27 cellular contexts compared by ENCODE assay signal in the genomic region with DNA sequence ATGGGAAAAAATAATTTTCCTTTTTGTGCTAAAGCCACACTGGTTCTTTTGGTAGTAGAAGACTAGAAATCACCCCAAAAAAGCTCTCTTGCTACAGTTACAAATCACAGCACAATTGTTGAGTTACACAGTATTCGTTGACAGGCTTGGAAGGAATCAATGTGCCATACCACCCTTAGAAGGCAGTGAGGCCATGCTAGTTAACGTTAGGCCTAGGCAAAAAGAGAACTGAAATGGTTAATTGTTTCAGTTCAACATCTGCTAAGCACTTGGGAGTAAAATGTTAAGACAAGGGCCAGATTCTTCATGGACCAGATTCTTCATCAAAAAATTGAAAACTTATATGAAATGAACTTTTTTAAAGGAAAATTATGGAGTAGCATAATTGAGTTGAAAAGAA.
"Had no signal": no experiment of that assay in that cellular context is flagged by ENCODE, and none has a peak within 500 bp of the region (broad histone marks: within the 10 kb centered on the region; RNA-seq: fewer than 3 reads in every experiment).

No MANE protein-coding gene starts in this region.

- H3K4me1 Mint-ChIP-seq: naive B cell; stimulated activated naive B cell treated with anti-CD40 and anti-IgM and Interleukin-4, amounts not matched to agents 10 μg/mL and 1 μg/mL and 100 μg/mL, for 72 hours had no signal

- H3K4me3 ChIP-seq: colonic mucosa, esophagus squamous epithelium, mucosa of descending colon, right lobe of liver, thoracic aorta, vagina had no signal

- H3K27ac ChIP-seq: colonic mucosa, esophagus squamous epithelium, neutrophil, parathyroid adenoma, right lobe of liver, thoracic aorta, vagina had no signal

- DNase-seq: colonic mucosa; effector memory CD4-positive, alpha-beta T cell; erythroblast; esophagus squamous epithelium; foreskin melanocyte; hypothalamus; mesenchymal stem cell; mucosa of descending colon; naive B cell; right lobe of liver; small intestine; stimulated activated CD4-positive, alpha-beta T cell treated with anti-CD3 and anti-CD28 coated beads, Interleukin-15, amount 100 ng/mL, for 24 hours; stimulated activated CD4-positive, alpha-beta T cell treated with anti-CD3 and anti-CD28 coated beads, Interleukin-2, amount 100 ng/mL, for 48 hours; stimulated activated naive B cell treated with anti-CD40 and anti-IgM and Interleukin-4, amounts not matched to agents 10 μg/mL and 1 μg/mL and 100 μg/mL, for 72 hours; trophoblast cell had no signal

- H3K9me3 ChIP-seq: colonic mucosa, esophagus squamous epithelium, mucosa of descending colon, neutrophil, right lobe of liver, thoracic aorta, vagina had no signal

- H3K27me3 ChIP-seq: colonic mucosa, neutrophil, right lobe of liver, vagina had no signal

- H3K36me3 ChIP-seq: colonic mucosa, esophagus squamous epithelium, neutrophil, right lobe of liver, thoracic aorta, vagina had no signal

- H3K27ac Mint-ChIP-seq: dendritic cell treated with granulocyte-macrophage colony-stimulating factor and Interleukin-4, amounts not matched to agents 40 ng/mL and 50 ng/mL, for 4 days; mesothelial cell of epicardium; naive B cell; natural killer cell treated with Interleukin-12 subunit alpha and Interleukin-12 subunit beta and Interleukin-15 and Interleukin-18, amount 100 ng/mL, for 72 hours; progenitor cell of endocrine pancreas; stimulated activated naive B cell treated with anti-CD40 and anti-IgM and Interleukin-4, amounts not matched to agents 10 μg/mL and 1 μg/mL and 100 μg/mL, for 72 hours; stimulated activated naive CD8-positive, alpha-beta T cell treated with anti-CD3 and anti-CD28 coated beads, Interleukin-15, Interleukin-2, amounts not matched to agents 100 ng/mL and 50 ng/mL, for 24 hours had no signal

- H3K9ac ChIP-seq: parathyroid adenoma had no signal

- H3K79me2 ChIP-seq: parathyroid adenoma had no signal

- H3K4me3 Mint-ChIP-seq: dendritic cell treated with granulocyte-macrophage colony-stimulating factor and Interleukin-4, amounts not matched to agents 40 ng/mL and 50 ng/mL, for 4 days; mesothelial cell of epicardium; naive B cell; natural killer cell treated with Interleukin-12 subunit alpha and Interleukin-12 subunit beta and Interleukin-15 and Interleukin-18, amount 100 ng/mL, for 72 hours; neural crest cell; stimulated activated naive B cell treated with anti-CD40 and anti-IgM and Interleukin-4, amounts not matched to agents 10 μg/mL and 1 μg/mL and 100 μg/mL, for 72 hours; stimulated activated naive CD8-positive, alpha-beta T cell treated with anti-CD3 and anti-CD28 coated beads, Interleukin-15, Interleukin-2, amounts not matched to agents 100 ng/mL and 50 ng/mL, for 24 hours had no signal

- FAIRE-seq: keratinocyte, small intestine had no signal

- H3K4me1 ChIP-seq: colonic mucosa, parathyroid adenoma, right lobe of liver, vagina had no signal

- H3K27me3 Mint-ChIP-seq: dendritic cell treated with granulocyte-macrophage colony-stimulating factor and Interleukin-4, amounts not matched to agents 40 ng/mL and 50 ng/mL, for 4 days; progenitor cell of endocrine pancreas had no signal

- H3K36me3 Mint-ChIP-seq: mesothelial cell of epicardium; naive B cell; stimulated activated naive B cell treated with anti-CD40 and anti-IgM and Interleukin-4, amounts not matched to agents 10 μg/mL and 1 μg/mL and 100 μg/mL, for 72 hours had no signal

- H3K9me3 Mint-ChIP-seq: dendritic cell treated with granulocyte-macrophage colony-stimulating factor and Interleukin-4, amounts not matched to agents 40 ng/mL and 50 ng/mL, for 4 days; mesothelial cell of epicardium; naive B cell; natural killer cell treated with Interleukin-12 subunit alpha and Interleukin-12 subunit beta and Interleukin-15 and Interleukin-18, amount 100 ng/mL, for 72 hours; stimulated activated naive B cell treated with anti-CD40 and anti-IgM and Interleukin-4, amounts not matched to agents 10 μg/mL and 1 μg/mL and 100 μg/mL, for 72 hours; stimulated activated naive CD8-positive, alpha-beta T cell treated with anti-CD3 and anti-CD28 coated beads, Interleukin-15, Interleukin-2, amounts not matched to agents 100 ng/mL and 50 ng/mL, for 24 hours had no signal

- ATAC-seq: left lobe of liver; mucosa of descending colon; natural killer cell treated with Interleukin-12 subunit alpha and Interleukin-12 subunit beta and Interleukin-15 and Interleukin-18, amount 100 ng/mL, for 72 hours; right lobe of liver had no signal

- H2AFZ ChIP-seq: parathyroid adenoma had no signal
